In the genomic region with DNA sequence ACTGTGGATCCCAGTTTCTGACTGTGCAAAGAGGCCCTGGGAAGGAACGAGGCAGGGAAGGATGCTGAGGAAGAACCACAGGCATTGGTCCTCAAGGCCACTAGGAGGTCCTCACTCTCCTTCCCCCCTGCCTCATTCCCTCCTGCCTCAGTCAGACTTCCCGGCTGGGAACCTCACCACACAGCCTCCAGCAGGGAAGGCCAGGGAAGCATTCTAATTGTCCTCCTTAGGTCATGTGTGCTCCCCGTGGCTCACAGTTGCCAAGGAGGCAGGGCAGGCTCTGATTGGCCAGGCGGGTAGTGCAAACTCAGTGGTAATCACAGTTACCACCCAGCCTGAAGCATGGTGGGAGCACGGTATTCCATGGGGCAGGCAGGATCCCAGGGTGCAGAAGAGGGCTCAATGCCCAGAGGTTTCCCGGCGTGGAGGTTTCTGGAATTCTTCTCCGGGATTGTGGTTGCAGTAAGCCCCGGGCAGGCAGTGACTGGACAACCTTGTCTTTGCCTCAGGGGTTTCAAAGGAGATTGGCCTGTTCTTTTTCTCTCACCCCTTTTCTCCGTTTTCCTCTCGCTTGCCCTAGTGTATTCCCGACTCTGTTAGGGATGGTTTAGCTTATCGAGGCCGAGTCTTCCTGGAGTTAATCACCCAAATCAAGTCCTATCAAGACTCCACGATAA, we compare ENCODE assay signal across 22 cellular contexts. TPM values are rescaled to one million over a fixed set of nuclear protein-coding genes. Genes with fewer than 3 reads are reported as not detected.
DNase-seq lines count a peak whose midpoint lies in the region; ATAC-seq and TF ChIP-seq lines count a peak whose summit lies in the region.
"Had no signal": no experiment of that assay in that cellular context is flagged by ENCODE, and none has a peak within 500 bp of the region (broad histone marks: within the 10 kb centered on the region; RNA-seq: fewer than 3 reads in every experiment).

No MANE protein-coding gene starts in this region.

- no peaks in the 10 kb centered on the region for H3K27me3 ChIP-seq in osteoblast (ENCODE audit: insufficient read depth, low read length)
- H3K27me3 ChIP-seq: Peyer's patch had no signal

- H3K36me3 ChIP-seq in osteoblast (ENCODE audit: insufficient read depth, low read length), result no peaks in the 10 kb centered on the region
- H3K36me3 ChIP-seq: Peyer's patch had no signal

- in situ Hi-C loops in SK-MEL-5 (cut with HindIII; ENCODE audit: low pct_unique_long_range_greater_than_20kb, low sequenced_read_pairs), result no loop called here

- H3K9me3 ChIP-seq in osteoblast (ENCODE audit: low read depth, low read length), result no peaks in the 10 kb centered on the region
- H3K9me3 ChIP-seq: Peyer's patch had no signal

- no peak overlapping the region for H3K27ac ChIP-seq in osteoblast (ENCODE audit: low read depth, low read length)
- H3K27ac ChIP-seq: C4-2B, Peyer's patch had no signal

- intact Hi-C loops in natural killer cell (cut with micrococcal nuclease), result no loop called here

- no peak overlapping the region for H3K4me2 ChIP-seq in osteoblast (ENCODE audit: insufficient read depth, low read length)

- H3K27me3 Mint-ChIP-seq in natural killer cell treated with Interleukin-12 subunit alpha and Interleukin-12 subunit beta and Interleukin-15 and Interleukin-18, amount 100 ng/mL, for 72 hours, result no peaks in the 10 kb centered on the region
- peaks cover 0 to 4% of the 10 kb centered on the region in 2 donors for H3K27me3 Mint-ChIP-seq in natural killer cell (ENCODE audit: low read depth in 2 of 2)

- no peaks in the 10 kb centered on the region for H3K36me3 Mint-ChIP-seq in natural killer cell treated with Interleukin-12 subunit alpha and Interleukin-12 subunit beta and Interleukin-15 and Interleukin-18, amount 100 ng/mL, for 72 hours
- no peaks in the 10 kb centered on the region for H3K36me3 Mint-ChIP-seq in natural killer cell
- H3K36me3 Mint-ChIP-seq: IgD-negative memory B cell had no signal

- H3K4me1 Mint-ChIP-seq in natural killer cell treated with Interleukin-12 subunit alpha and Interleukin-12 subunit beta and Interleukin-15 and Interleukin-18, amount 100 ng/mL, for 72 hours (ENCODE audit: low read depth in 2 of 2), result peaks cover 4 to 7% of the 10 kb centered on the region in 2 donors
- peaks cover 0 to 9% of the 10 kb centered on the region in 2 donors for H3K4me1 Mint-ChIP-seq in natural killer cell

- H3K4me3 ChIP-seq in osteoblast (ENCODE audit: insufficient read depth, low read length), result no peak overlapping the region
- H3K4me3 ChIP-seq: Peyer's patch had no signal

- no peak overlapping the region for H3K27ac Mint-ChIP-seq in natural killer cell treated with Interleukin-12 subunit alpha and Interleukin-12 subunit beta and Interleukin-15 and Interleukin-18, amount 100 ng/mL, for 72 hours
- H3K27ac Mint-ChIP-seq in natural killer cell, result no peak overlapping the region
- H3K27ac Mint-ChIP-seq: HFFc6, IgD-negative memory B cell had no signal

- TF ChIP-seq CTCF in natural killer cell (IDR thresholded peaks at IDR 0.05) (no peak), osteoblast (IDR thresholded peaks at IDR 0.05; ENCODE audit: extremely low read depth, low read depth, low read length) (no peak)

- no peak overlapping the region for H2AFZ ChIP-seq in osteoblast (ENCODE audit: low read length)

- no peak overlapping the region for H3K4me3 Mint-ChIP-seq in natural killer cell treated with Interleukin-12 subunit alpha and Interleukin-12 subunit beta and Interleukin-15 and Interleukin-18, amount 100 ng/mL, for 72 hours
- no peak overlapping the region for H3K4me3 Mint-ChIP-seq in natural killer cell
- H3K4me3 Mint-ChIP-seq: HFFc6, IgD-negative memory B cell had no signal

- H3K4me1 ChIP-seq in osteoblast (ENCODE audit: insufficient read depth, low read length), result peaks cover 13% of the 10 kb centered on the region
- H3K4me1 ChIP-seq: Peyer's patch had no signal

- H3K9me3 Mint-ChIP-seq in natural killer cell treated with Interleukin-12 subunit alpha and Interleukin-12 subunit beta and Interleukin-15 and Interleukin-18, amount 100 ng/mL, for 72 hours, result no peaks in the 10 kb centered on the region
- no peaks in the 10 kb centered on the region for H3K9me3 Mint-ChIP-seq in natural killer cell
- H3K9me3 Mint-ChIP-seq: IgD-negative memory B cell had no signal

- no peaks in the 10 kb centered on the region for H4K20me1 ChIP-seq in osteoblast (ENCODE audit: insufficient read depth, low read length)

- peak; percentile 31 for DNase-seq in natural killer cell treated with Interleukin-12 subunit alpha and Interleukin-12 subunit beta and Interleukin-15 and Interleukin-18, amount 100 ng/mL, for 72 hours (ENCODE audit: low spot score)
- DNase-seq in natural killer cell (no peak), SK-MEL-5 (ENCODE audit: low read depth, low spot score) (peak; percentile 26), osteoblast (ENCODE audit: insufficient read length, low spot score, missing footprints) (peak; percentile 26), Kasumi-1 (lab: John Stamatoyannopoulos, UW) (no peak)
- DNase-seq: AML-193, GF-D8, H7, HFFc6, NCI-H1092 treated with DMSO at 0.1 percent for 48 hours, NCI-H1436 treated with DMSO at 0.1 percent for 48 hours, NCI-H1930, NCI-H748 treated with DMSO at 0.1 percent for 48 hours, T-helper 1 cell had no signal

- ATAC-seq in natural killer cell treated with Interleukin-12 subunit alpha and Interleukin-12 subunit beta and Interleukin-15 and Interleukin-18, amount 100 ng/mL, for 72 hours, result no peak
- ATAC-seq in natural killer cell (no peak), GM21723 (IDR thresholded peaks at IDR 0.05; ENCODE audit: unreplicated experiment) (no peak), HG03571 (IDR thresholded peaks at IDR 0.05; ENCODE audit: unreplicated experiment) (no peak)

- no peaks in the 10 kb centered on the region for H3K79me2 ChIP-seq in osteoblast (ENCODE audit: insufficient read depth, low read length)

RNA-seq across cellular contexts. Expression of a gene that starts 27.1 kb away (rescaled TPM):
- total RNA-seq in natural killer cell treated with Interleukin-12 subunit alpha and Interleukin-12 subunit beta and Interleukin-15 and Interleukin-18, amount 100 ng/mL, for 72 hours, result not detected
- total RNA-seq in natural killer cell (not detected), osteoblast (1.1 and 1.2 TPM in 2 replicates)
- not detected in 2 replicates for total RNA-seq in SK-MEL-5 (2014; rRNA removed; shearing (Covaris generic))
- polyA plus RNA-seq in SK-MEL-5 (2015; cell fraction: cytosol; rRNA removed), result not detected in 2 replicates
- not detected in 2 replicates for polyA plus RNA-seq in SK-MEL-5 (2015; cell fraction: nucleus; rRNA removed)
- total RNA-seq: HFFc6, HT1080, LHCN-M2, NCI-H460, Peyer's patch had no signal
- polyA plus RNA-seq: IgD-negative memory B cell had no signal

RNA-seq across cellular contexts. Expression of a gene that starts 31.6 kb away (rescaled TPM):
- 10 to 100 TPM; 62.3 to 95.6 TPM for total RNA-seq in natural killer cell treated with Interleukin-12 subunit alpha and Interleukin-12 subunit beta and Interleukin-15 and Interleukin-18, amount 100 ng/mL, for 72 hours
- 10 to 100 TPM; 73.9 to 98.0 (median 83.5) TPM for total RNA-seq in natural killer cell
- total RNA-seq in SK-MEL-5 (2014; rRNA removed; shearing (Covaris generic)), result 20.5 and 22.3 TPM in 2 replicates
- polyA plus RNA-seq in SK-MEL-5 (2015; cell fraction: cytosol; rRNA removed), result 21.3 and 30.0 TPM in 2 replicates
- polyA plus RNA-seq in SK-MEL-5 (2015; cell fraction: nucleus; rRNA removed), result 63.8 and 66.9 TPM in 2 replicates
- total RNA-seq in osteoblast, result 46.9 and 50.3 TPM in 2 replicates

Comparison
In these comparisons a context has a peak if more than half of its experiments do, and no peak if none do; other contexts are left out.
1. DNase-seq: peak in natural killer cell treated with Interleukin-12 subunit alpha and Interleukin-12 subunit beta and Interleukin-15 and Interleukin-18, amount 100 ng/mL, for 72 hours (single experiment), SK-MEL-5 (single experiment) and osteoblast (single experiment); none in natural killer cell (single experiment) and Kasumi-1 (0 of 2).